1 cellular context compared by ENCODE assay signal in the genomic region with DNA sequence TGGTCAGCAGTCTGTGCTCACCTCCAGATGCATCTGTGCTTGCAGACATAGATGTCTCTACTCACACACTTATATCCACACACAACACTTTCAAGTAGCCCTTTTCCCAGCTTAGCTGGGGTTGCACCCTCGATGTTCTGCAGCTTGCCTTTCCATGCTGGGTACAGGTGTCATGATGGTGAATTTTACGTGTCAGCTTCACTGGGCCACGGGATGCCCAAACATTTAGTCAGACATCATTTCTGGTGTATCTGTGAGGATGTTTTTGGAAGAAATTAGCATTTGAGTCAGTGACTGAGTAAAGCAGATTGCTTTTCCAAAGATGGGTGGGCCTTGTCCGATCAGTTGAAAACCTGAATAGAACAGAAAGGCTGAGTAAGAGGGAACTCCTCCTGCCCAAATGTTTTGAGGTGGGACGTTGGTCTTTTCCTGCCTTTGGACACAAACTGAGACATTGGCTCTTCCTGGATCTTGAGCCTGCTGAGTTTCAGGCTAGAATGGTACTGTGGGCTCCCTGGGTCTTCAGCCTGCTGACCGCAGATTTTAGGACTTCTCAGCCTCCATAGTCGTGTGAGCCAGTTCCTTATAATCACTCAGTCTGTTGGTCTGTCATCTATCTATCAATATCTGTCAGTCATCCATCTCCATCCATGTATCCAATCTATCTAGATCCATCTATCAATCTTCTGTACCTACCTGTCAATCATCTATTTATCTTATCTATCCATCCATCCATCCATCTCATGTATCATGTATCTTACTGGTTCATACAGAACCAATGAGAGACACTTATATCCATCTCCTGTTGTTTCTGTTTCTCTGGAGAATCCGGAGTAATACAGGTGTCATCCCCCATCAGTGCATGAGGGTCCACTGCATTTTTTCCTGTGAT.
TF ChIP-seq lines count a peak whose summit lies in the region.

No MANE protein-coding gene starts in this region.

TF ChIP-seq in GM12878, 131 proteins besides CTCF, POLR2A, EP300 and RAD21:
- no peak for TF ChIP-seq NFXL1 (IDR thresholded peaks at IDR 0.05; ENCODE audit: borderline replicate concordance)
- no peak for TF ChIP-seq FOXK2 (IDR thresholded peaks at IDR 0.05)
- no peak for TF ChIP-seq EED (IDR thresholded peaks at IDR 0.05; ENCODE audit: low read depth)
- 0 out of 2 replicates have a peak, but pooled peaks have one; percentile 30 for TF ChIP-seq PKNOX1 (IDR thresholded peaks at IDR 0.05)
